ENCODE assay signal across 8 cellular contexts in genomic region chr6:26366504-26366903, GRCh38. TPM values are rescaled to one million over a fixed set of nuclear protein-coding genes. Genes with fewer than 3 reads are reported as not detected.
A peak's percentile ranks its signal among the peaks of the same experiment; 100 is the strongest.
DNase-seq lines count a peak whose midpoint lies in the region; ATAC-seq and TF ChIP-seq lines count a peak whose summit lies in the region.
"Had no signal": no experiment of that assay in that cellular context is flagged by ENCODE, and none has a peak within 500 bp of the region (broad histone marks: within the 10 kb centered on the region; RNA-seq: fewer than 3 reads in every experiment).

No MANE protein-coding gene starts in this region.

- H3K4me2 ChIP-seq in GM23338, result no peak overlapping the region

- DNase-seq in COLO668 (lab: John Stamatoyannopoulos, UW; ENCODE audit: unreplicated experiment), result peak; percentile 1
- DNase-seq in GM23338 (ENCODE audit: low spot score), result no peak
- no peak for DNase-seq in T-cell
- no peak for DNase-seq in naive thymus-derived CD4-positive, alpha-beta T cell
- no peak for DNase-seq in effector memory CD8-positive, alpha-beta T cell
- DNase-seq in GM19240 (ENCODE audit: insufficient read length, low spot score), result no peak
- DNase-seq: activated CD8-positive, alpha-beta memory T cell treated with anti-CD3 and anti-CD28 coated beads for 24 hours had no signal

- CTCF ChIA-PET in T-cell (lab: Charles Lee), result interaction anchor here in 1 of 2 donors (1.0 to 1.5 kb wide), 2 partner anchors 25 to 178 kb away, joined by 4 to 5 read pairs; a partner anchor contains a TSS
- CTCF ChIA-PET in naive thymus-derived CD4-positive, alpha-beta T cell (lab: Charles Lee), result interaction anchor here (0.6 kb wide), 1 partner anchor 226 kb away, joined by 3 read pairs; no protein-coding TSS in a partner anchor

- intact Hi-C loops in naive thymus-derived CD4-positive, alpha-beta T cell (cut with micrococcal nuclease), result loop anchor here in 1 of 2 donors (5.0 kb wide), 1 partner anchor 91 kb away; the partner anchor contains the start of gene BTN2A1

- H3K36me3 ChIP-seq in GM23338 (ENCODE audit: insufficient read depth), result no peaks in the 10 kb centered on the region
- H3K36me3 ChIP-seq in naive thymus-derived CD4-positive, alpha-beta T cell (ENCODE audit: control insufficient read depth in 2 of 3, insufficient read depth in 3 of 3, low read length in 3 of 3), result peaks cover 4 to 27% (median 12%) of the 10 kb centered on the region in 3 experiments

- H3K27me3 Mint-ChIP-seq in GM23338 (ENCODE audit: insufficient read depth, low read depth, poor library complexity) (peaks cover 4% of the 10 kb centered on the region), T-cell (no peaks in the 10 kb centered on the region)
- H3K27me3 Mint-ChIP-seq in naive thymus-derived CD4-positive, alpha-beta T cell, result no peaks in the 10 kb centered on the region
- H3K27me3 Mint-ChIP-seq in effector memory CD8-positive, alpha-beta T cell, result no peaks in the 10 kb centered on the region

- no peaks in the 10 kb centered on the region for H3K9me3 Mint-ChIP-seq in GM23338
- H3K9me3 Mint-ChIP-seq in T-cell, result no peaks in the 10 kb centered on the region
- no peaks in the 10 kb centered on the region for H3K9me3 Mint-ChIP-seq in naive thymus-derived CD4-positive, alpha-beta T cell
- H3K9me3 Mint-ChIP-seq in effector memory CD8-positive, alpha-beta T cell, result no peaks in the 10 kb centered on the region

- no peaks in the 10 kb centered on the region for H3K9me2 ChIP-seq in GM23338 (ENCODE audit: insufficient read depth)

- H3K36me3 Mint-ChIP-seq in GM23338 (ENCODE audit: low read depth) (no peaks in the 10 kb centered on the region), T-cell (peaks cover 29% of the 10 kb centered on the region)
- peaks cover 9 to 34% (median 17%) of the 10 kb centered on the region in 5 donors for H3K36me3 Mint-ChIP-seq in naive thymus-derived CD4-positive, alpha-beta T cell
- H3K36me3 Mint-ChIP-seq in effector memory CD8-positive, alpha-beta T cell (ENCODE audit: insufficient read depth), result peaks cover 18% of the 10 kb centered on the region

- H3K4me1 ChIP-seq in GM23338 (ENCODE audit: insufficient read depth), result no peaks in the 10 kb centered on the region
- peaks cover 39 to 45% of the 10 kb centered on the region in 2 donors for H3K4me1 ChIP-seq in naive thymus-derived CD4-positive, alpha-beta T cell (ENCODE audit: control insufficient read depth in 2 of 2, insufficient read depth in 2 of 2, low read length in 2 of 2)

- no peaks in the 10 kb centered on the region for H4K20me1 ChIP-seq in GM23338 (replicated peaks; ENCODE audit: insufficient read depth)

- no peaks in the 10 kb centered on the region for H3F3A ChIP-seq in GM23338 (replicated peaks; ENCODE audit: low read depth)

- no peak for TF ChIP-seq CTCF in GM23338 (conservative IDR thresholded peaks at IDR 0.05; ENCODE audit: low read depth in 2 of 2)

- POLR2A ChIA-PET in T-cell (lab: Charles Lee), result interaction anchor here in 1 of 2 donors (0.5 kb wide), 1 partner anchor 360 kb away, joined by 3 read pairs; no protein-coding TSS in a partner anchor
- POLR2A ChIA-PET in naive thymus-derived CD4-positive, alpha-beta T cell (lab: Charles Lee), result interaction anchor here (0.6 to 1.7 kb wide), 5 partner anchors 14 to 373 kb away, joined by 3 to 5 read pairs (median 3); no protein-coding TSS in a partner anchor

- H3K27me3 ChIP-seq in GM23338 (ENCODE audit: insufficient read depth), result no peaks in the 10 kb centered on the region
- no peaks in the 10 kb centered on the region for H3K27me3 ChIP-seq in naive thymus-derived CD4-positive, alpha-beta T cell (ENCODE audit: control insufficient read depth in 2 of 2, insufficient read depth in 2 of 2, low read length in 2 of 2)

- no peaks in the 10 kb centered on the region for H3K79me2 ChIP-seq in GM23338 (replicated peaks; ENCODE audit: insufficient read depth)

- no peak overlapping the region for H2AFZ ChIP-seq in GM23338

- H3K27ac Mint-ChIP-seq in GM23338, result no peak overlapping the region
- H3K27ac Mint-ChIP-seq in T-cell, result peak overlapping the region; percentile 71 to 78
- H3K27ac Mint-ChIP-seq in naive thymus-derived CD4-positive, alpha-beta T cell, result peak overlapping the region in 6 of 9 donors; percentile 29 to 89 (median 76)
- no peak overlapping the region for H3K27ac Mint-ChIP-seq in effector memory CD8-positive, alpha-beta T cell

- ATAC-seq in GM23338 (peak; percentile 28; the same call in 2 of the 3 replicates), T-cell (replicated peaks in 1 of 4) (no peak), GM18867 (IDR thresholded peaks at IDR 0.05; ENCODE audit: unreplicated experiment) (no peak)
- no peak for ATAC-seq in naive thymus-derived CD4-positive, alpha-beta T cell
- no peak for ATAC-seq in effector memory CD8-positive, alpha-beta T cell (replicated peaks)

- H3K4me3 Mint-ChIP-seq in GM23338, result no peak overlapping the region
- H3K4me3 Mint-ChIP-seq in T-cell, result no peak overlapping the region
- H3K4me3 Mint-ChIP-seq in naive thymus-derived CD4-positive, alpha-beta T cell, result peak overlapping the region in 2 of 10 donors; percentile 85 to 87
- no peak overlapping the region for H3K4me3 Mint-ChIP-seq in effector memory CD8-positive, alpha-beta T cell

- H3K27ac ChIP-seq in GM23338 (ENCODE audit: low read depth), result no peak overlapping the region
- peak overlapping the region; percentile 92 for H3K27ac ChIP-seq in naive thymus-derived CD4-positive, alpha-beta T cell (ENCODE audit: low read depth, low read length)

- no peaks in the 10 kb centered on the region for H3K9me3 ChIP-seq in naive thymus-derived CD4-positive, alpha-beta T cell (ENCODE audit: control insufficient read depth in 2 of 3, low read length in 3 of 3)

- H3K4me1 Mint-ChIP-seq in GM23338 (no peaks in the 10 kb centered on the region), T-cell (peaks cover 39 to 64% (median 55%) of the 10 kb centered on the region in 3 donors)
- H3K4me1 Mint-ChIP-seq in naive thymus-derived CD4-positive, alpha-beta T cell, result peaks cover 47 to 79% (median 68%) of the 10 kb centered on the region in 7 donors
- peaks cover 25 to 53% of the 10 kb centered on the region in 2 donors for H3K4me1 Mint-ChIP-seq in effector memory CD8-positive, alpha-beta T cell (ENCODE audit: low read depth in 2 of 2)

- no peak overlapping the region for H3K4me3 ChIP-seq in GM23338
- H3K4me3 ChIP-seq in naive thymus-derived CD4-positive, alpha-beta T cell (ENCODE audit: low read length), result peak overlapping the region; percentile 89

TF ChIP-seq in GM23338, 12 proteins besides CTCF, POLR2A, EP300 and RAD21 (continues in another document):
- TF ChIP-seq POLR2AphosphoS5 (IDR thresholded peaks at IDR 0.05; ENCODE audit: low read depth) (no peak), CREB1 (CRISPR knock-in tag; IDR thresholded peaks at IDR 0.05; ENCODE audit: low read depth) (no peak), ZNF331 (CRISPR knock-in tag; IDR thresholded peaks at IDR 0.05; ENCODE audit: low read depth) (no peak), ETS1 (IDR thresholded peaks at IDR 0.05) (no peak)
- TF ChIP-seq, protein P1, sequence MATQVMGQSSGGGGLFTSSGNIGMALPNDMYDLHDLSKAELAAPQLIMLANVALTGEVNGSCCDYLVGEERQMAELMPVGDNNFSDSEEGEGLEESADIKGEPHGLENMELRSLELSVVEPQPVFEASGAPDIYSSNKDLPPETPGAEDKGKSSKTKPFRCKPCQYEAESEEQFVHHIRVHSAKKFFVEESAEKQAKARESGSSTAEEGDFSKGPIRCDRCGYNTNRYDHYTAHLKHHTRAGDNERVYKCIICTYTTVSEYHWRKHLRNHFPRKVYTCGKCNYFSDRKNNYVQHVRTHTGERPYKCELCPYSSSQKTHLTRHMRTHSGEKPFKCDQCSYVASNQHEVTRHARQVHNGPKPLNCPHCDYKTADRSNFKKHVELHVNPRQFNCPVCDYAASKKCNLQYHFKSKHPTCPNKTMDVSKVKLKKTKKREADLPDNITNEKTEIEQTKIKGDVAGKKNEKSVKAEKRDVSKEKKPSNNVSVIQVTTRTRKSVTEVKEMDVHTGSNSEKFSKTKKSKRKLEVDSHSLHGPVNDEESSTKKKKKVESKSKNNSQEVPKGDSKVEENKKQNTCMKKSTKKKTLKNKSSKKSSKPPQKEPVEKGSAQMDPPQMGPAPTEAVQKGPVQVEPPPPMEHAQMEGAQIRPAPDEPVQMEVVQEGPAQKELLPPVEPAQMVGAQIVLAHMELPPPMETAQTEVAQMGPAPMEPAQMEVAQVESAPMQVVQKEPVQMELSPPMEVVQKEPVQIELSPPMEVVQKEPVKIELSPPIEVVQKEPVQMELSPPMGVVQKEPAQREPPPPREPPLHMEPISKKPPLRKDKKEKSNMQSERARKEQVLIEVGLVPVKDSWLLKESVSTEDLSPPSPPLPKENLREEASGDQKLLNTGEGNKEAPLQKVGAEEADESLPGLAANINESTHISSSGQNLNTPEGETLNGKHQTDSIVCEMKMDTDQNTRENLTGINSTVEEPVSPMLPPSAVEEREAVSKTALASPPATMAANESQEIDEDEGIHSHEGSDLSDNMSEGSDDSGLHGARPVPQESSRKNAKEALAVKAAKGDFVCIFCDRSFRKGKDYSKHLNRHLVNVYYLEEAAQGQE (IDR thresholded peaks at IDR 0.05; ENCODE audit: unreplicated experiment), result no peak

RNA-seq across cellular contexts. Expression of gene BTN3A2, which starts 1.5 kb away (rescaled TPM):
- total RNA-seq in GM23338 (2014; rRNA removed; shearing (Covaris generic)), result 2.8 and 10.4 TPM in 2 replicates
- 3.4 and 4.3 TPM in 2 replicates for polyA plus RNA-seq in GM23338 (2016; fragmentation: Nextera tagmentation; extraction: Ambion mirVana)
- 100 to 1,000 TPM; 135 to 314 (median 224) TPM for total RNA-seq in T-cell
- total RNA-seq in naive thymus-derived CD4-positive, alpha-beta T cell, result 100 to 1,000 TPM; 131 to 274 (median 180) TPM
- polyA plus RNA-seq in naive thymus-derived CD4-positive, alpha-beta T cell, result 100 to 1,000 TPM; 113 to 142 TPM

RNA-seq across cellular contexts. Expression of gene BTN2A2, which starts 16.4 kb away (rescaled TPM):
- total RNA-seq in GM23338 (2014; rRNA removed; shearing (Covaris generic)), result 7.2 and 16.7 TPM in 2 replicates
- 5.9 and 7.3 TPM in 2 replicates for polyA plus RNA-seq in GM23338 (2016; fragmentation: Nextera tagmentation; extraction: Ambion mirVana)
- 10 to 100 TPM; 18.6 to 29.2 (median 21.3) TPM for total RNA-seq in T-cell
- total RNA-seq in naive thymus-derived CD4-positive, alpha-beta T cell, result 10 to 100 TPM; 19.8 to 22.3 (median 20.2) TPM
- polyA plus RNA-seq in naive thymus-derived CD4-positive, alpha-beta T cell, result 1 to 10 TPM; 3.4 to 4.4 TPM

RNA-seq across cellular contexts. Expression of gene BTN3A1, which starts 35.6 kb away (rescaled TPM):
- total RNA-seq in GM23338 (2014; rRNA removed; shearing (Covaris generic)), result 4.0 and 4.3 TPM in 2 replicates
- polyA plus RNA-seq in GM23338 (2016; fragmentation: Nextera tagmentation; extraction: Ambion mirVana), result 1.7 and 2.4 TPM in 2 replicates
- 100 to 1,000 TPM; 205 to 270 (median 210) TPM for total RNA-seq in T-cell
- total RNA-seq in naive thymus-derived CD4-positive, alpha-beta T cell, result 100 to 1,000 TPM; 122 to 242 (median 235) TPM
- 10 to 100 TPM; 41.5 to 64.6 TPM for polyA plus RNA-seq in naive thymus-derived CD4-positive, alpha-beta T cell

Comparison
In these comparisons a context has a peak if more than half of its experiments do, and no peak if none do; other contexts are left out.
1. H3K27ac Mint-ChIP-seq: peak in T-cell (2 of 2) and naive thymus-derived CD4-positive, alpha-beta T cell (6 of 9); none in GM23338 (single experiment) and effector memory CD8-positive, alpha-beta T cell (0 of 2).
2. RNA of gene BTN3A2, which starts 1.5 kb away (total RNA-seq): 135 to 314 TPM in T-cell and 131 to 274 TPM in naive thymus-derived CD4-positive, alpha-beta T cell; 2.8 to 10.4 TPM in GM23338; every median in the first group is over 10 times any median in the second.
3. RNA of gene BTN3A1, which starts 35.6 kb away (total RNA-seq): 122 to 242 TPM in naive thymus-derived CD4-positive, alpha-beta T cell and 205 to 270 TPM in T-cell; 4.0 to 4.3 TPM in GM23338; every median in the first group is over 10 times any median in the second.